ENCODE assay signal across 24 cellular contexts in the genomic region with DNA sequence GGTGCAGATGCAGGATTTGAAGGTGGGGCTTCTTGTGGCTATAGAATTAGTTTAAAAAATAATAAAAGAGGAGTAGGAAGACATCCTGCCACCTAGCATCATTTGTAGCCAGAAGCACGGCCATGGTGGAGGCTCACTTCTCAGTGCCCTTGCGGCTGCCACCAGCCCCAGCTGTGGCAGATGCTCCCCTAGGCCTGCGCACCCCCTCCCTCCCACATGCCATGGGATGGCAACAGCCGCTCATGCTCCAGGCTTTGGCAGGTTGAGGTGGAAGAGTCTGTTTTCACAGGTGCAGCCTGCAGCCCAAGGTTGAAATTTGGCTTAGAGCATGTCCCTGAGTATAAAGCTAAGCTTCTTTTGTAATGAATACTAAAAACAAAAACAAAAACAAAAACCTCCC.
A peak's percentile ranks its signal among the peaks of the same experiment; 100 is the strongest.
DNase-seq lines count a peak whose midpoint lies in the region; ATAC-seq and TF ChIP-seq lines count a peak whose summit lies in the region.
"Had no signal": no experiment of that assay in that cellular context is flagged by ENCODE, and none has a peak within 500 bp of the region (broad histone marks: within the 10 kb centered on the region; RNA-seq: fewer than 3 reads in every experiment).

No MANE protein-coding gene starts in this region.

- no peaks in the 10 kb centered on the region for H3K27me3 Mint-ChIP-seq in activated naive CD4-positive, alpha-beta T cell treated with anti-CD3 and anti-CD28 coated beads for 36 hours (ENCODE audit: low read depth)
- H3K27me3 Mint-ChIP-seq: CD4-positive, alpha-beta T cell had no signal

- H3K27ac Mint-ChIP-seq in activated naive CD4-positive, alpha-beta T cell treated with anti-CD3 and anti-CD28 coated beads for 36 hours, result no peak overlapping the region
- H3K27ac Mint-ChIP-seq: CD4-positive, alpha-beta T cell; GM23338 had no signal

- CTCF ChIA-PET in activated naive CD4-positive, alpha-beta T cell treated with anti-CD3 and anti-CD28 coated beads for 36 hours (lab: Charles Lee), result no interaction called here

- 71 to 76% methylated on average over 4 of the region's 4 CpGs for WGBS in heart right ventricle, 2 donors
- 80% methylated on average over 4 of the region's 4 CpGs for WGBS in right cardiac atrium

- H3K36me3 Mint-ChIP-seq in activated naive CD4-positive, alpha-beta T cell treated with anti-CD3 and anti-CD28 coated beads for 36 hours (ENCODE audit: low read depth), result no peaks in the 10 kb centered on the region
- H3K36me3 Mint-ChIP-seq: CD14-positive monocyte; CD8-positive, alpha-beta memory T cell had no signal

- TF ChIP-seq CTCF in heart right ventricle (IDR thresholded peaks at IDR 0.05) (no peak), left lung (IDR thresholded peaks at IDR 0.05) (no peak)

- H3K9me3 Mint-ChIP-seq in activated naive CD4-positive, alpha-beta T cell treated with anti-CD3 and anti-CD28 coated beads for 36 hours, result peaks cover 3% of the 10 kb centered on the region
- H3K9me3 Mint-ChIP-seq: CD8-positive, alpha-beta memory T cell; GM23338 had no signal

- H3K27me3 ChIP-seq in heart right ventricle, result no peaks in the 10 kb centered on the region
- no peaks in the 10 kb centered on the region for H3K27me3 ChIP-seq in right cardiac atrium (ENCODE audit: control insufficient read depth, insufficient read depth)
- H3K27me3 ChIP-seq in left lung, result no peaks in the 10 kb centered on the region
- H3K27me3 ChIP-seq: BE2C; BLaER1 treated with 17β-estradiol and CSF1 and Interleukin-3, amounts not matched to agents 10 nM and 100 nM had no signal

- no peaks in the 10 kb centered on the region for H3K4me1 Mint-ChIP-seq in activated naive CD4-positive, alpha-beta T cell treated with anti-CD3 and anti-CD28 coated beads for 36 hours (ENCODE audit: low read depth)
- H3K4me1 Mint-ChIP-seq: CD14-positive monocyte had no signal

- ATAC-seq in heart right ventricle, result peak in 2 of 8 donors; percentile 22 to 26
- ATAC-seq in Right ventricle myocardium superior (ENCODE audit: poor library complexity), result no peak
- no peak for ATAC-seq in right cardiac atrium
- ATAC-seq in left lung, result no peak
- ATAC-seq: A549, GM23338, HCT116 had no signal

- H3K9me3 ChIP-seq in heart right ventricle (peaks cover 0 to 10% (median 0%) of the 10 kb centered on the region in 11 donors), right cardiac atrium (ENCODE audit: control insufficient read depth, low read length) (no peaks in the 10 kb centered on the region), left lung (no peaks in the 10 kb centered on the region)
- H3K9me3 ChIP-seq: A549, BE2C had no signal

- no peak overlapping the region for H3K4me3 Mint-ChIP-seq in activated naive CD4-positive, alpha-beta T cell treated with anti-CD3 and anti-CD28 coated beads for 36 hours
- H3K4me3 Mint-ChIP-seq: CD14-positive monocyte; CD4-positive, alpha-beta T cell; CD8-positive, alpha-beta memory T cell; GM23338; H9 had no signal

- H3K27ac ChIP-seq in heart right ventricle (peak overlapping the region; percentile 56 to 95 (median 90)), right cardiac atrium (ENCODE audit: low read length) (peak overlapping the region; percentile 98), left lung (no peak overlapping the region)
- H3K27ac ChIP-seq: A549; BLaER1 treated with 17β-estradiol and CSF1 and Interleukin-3, amounts not matched to agents 10 nM and 100 nM had no signal

- intact Hi-C loops in heart right ventricle (cut with DNase I) (loop anchor here in 7 of 10 donors (2.0 to 10.0 kb wide), 17 partner anchors 51 to 434 kb away; a partner anchor contains a TSS), Right ventricle myocardium superior (cut with DNase I) (loop anchor here (5.0 kb wide), 2 partner anchors 81 to 94 kb away; no protein-coding TSS in a partner anchor), right cardiac atrium (cut with DNase I) (loop anchor here in 2 of 4 donors (5.0 kb wide), 3 partner anchors 74 to 296 kb away; no protein-coding TSS in a partner anchor), left lung (cut with DNase I) (no loop called here)
- intact Hi-C loops in activated naive CD4-positive, alpha-beta T cell treated with anti-CD3 and anti-CD28 coated beads for 36 hours (cut with micrococcal nuclease), result no loop called here

- no peak for DNase-seq in heart right ventricle
- DNase-seq in Right ventricle myocardium superior, result no peak
- DNase-seq in COLO668 (lab: John Stamatoyannopoulos, UW; ENCODE audit: unreplicated experiment), result peak; percentile 39
- peak; percentile 88 for DNase-seq in NCI-H146 (lab: John Stamatoyannopoulos, UW)
- peak in 2 of 3 donors; percentile 49 to 51 for DNase-seq in right cardiac atrium
- no peak for DNase-seq in left lung
- no peak for DNase-seq in activated naive CD4-positive, alpha-beta T cell treated with anti-CD3 and anti-CD28 coated beads for 36 hours
- DNase-seq: 8988T; ACHN; AML-193; BE2C; Calu3; CD4-positive, alpha-beta T cell; CD8-positive, alpha-beta memory T cell; COR-L47; DMS53; DMS79 treated with DMSO at 0.1 percent for 48 hours; GF-D8; H9 had no signal

- H3K4me1 ChIP-seq in heart right ventricle, result peaks cover 0 to 34% (median 4%) of the 10 kb centered on the region in 9 donors
- peaks cover 4% of the 10 kb centered on the region for H3K4me1 ChIP-seq in right cardiac atrium (ENCODE audit: control insufficient read depth, insufficient read depth, low read length)
- no peaks in the 10 kb centered on the region for H3K4me1 ChIP-seq in left lung
- H3K4me1 ChIP-seq: A549, BE2C had no signal

- H3K4me3 ChIP-seq in heart right ventricle, result peak overlapping the region in 9 of 10 donors; percentile 7 to 52 (median 44)
- peak overlapping the region; percentile 52 for H3K4me3 ChIP-seq in right cardiac atrium (ENCODE audit: low read length)
- H3K4me3 ChIP-seq in left lung, result no peak overlapping the region
- H3K4me3 ChIP-seq: A549; BLaER1 treated with 17β-estradiol and CSF1 and Interleukin-3, amounts not matched to agents 10 nM and 100 nM; GM23338 had no signal

- H3K36me3 ChIP-seq in heart right ventricle (no peaks in the 10 kb centered on the region), left lung (no peaks in the 10 kb centered on the region)
- H3K36me3 ChIP-seq: BE2C; BLaER1 treated with 17β-estradiol and CSF1 and Interleukin-3, amounts not matched to agents 10 nM and 100 nM had no signal

Comparison
In these comparisons a context has a peak if more than half of its experiments do, and no peak if none do; other contexts are left out.
1. DNase-seq: peak in COLO668 (single experiment), NCI-H146 (single experiment) and right cardiac atrium (2 of 3); none in heart right ventricle (0 of 2), Right ventricle myocardium superior (single experiment), left lung (0 of 2) and activated naive CD4-positive, alpha-beta T cell treated with anti-CD3 and anti-CD28 coated beads for 36 hours (single experiment).
2. H3K27ac ChIP-seq: peak in heart right ventricle (10 of 10) and right cardiac atrium (single experiment); none in left lung (0 of 2).
3. H3K4me3 ChIP-seq: peak in heart right ventricle (9 of 10) and right cardiac atrium (single experiment); none in left lung (0 of 2).
4. intact Hi-C loops: an anchor here in heart right ventricle (2.0 to 10.0 kb wide) and Right ventricle myocardium superior (5.0 kb wide); none called in left lung and activated naive CD4-positive, alpha-beta T cell treated with anti-CD3 and anti-CD28 coated beads for 36 hours.